Comparison of ENCODE assay signal across 31 cellular contexts in the genomic region with DNA sequence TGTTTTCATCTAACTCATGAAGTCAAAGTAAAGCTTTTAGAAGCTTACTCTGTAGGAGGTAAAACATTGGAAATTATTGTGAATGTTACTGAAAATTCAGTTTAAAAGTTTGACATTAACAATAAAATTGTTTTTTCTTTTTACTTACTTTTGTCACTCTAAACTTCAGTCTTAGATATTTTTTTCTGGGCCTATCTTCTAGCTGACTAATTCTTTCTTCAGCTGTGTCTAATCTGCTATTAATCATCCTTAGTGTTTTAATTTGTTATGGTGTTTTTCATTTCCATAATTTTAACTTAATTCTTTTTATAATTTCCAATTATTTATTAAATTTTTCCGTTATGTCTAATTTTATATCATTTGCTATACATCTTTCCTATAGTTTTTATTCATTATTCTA. TPM values are rescaled to one million over a fixed set of nuclear protein-coding genes. Genes with fewer than 3 reads are reported as not detected.
"Had no signal": no experiment of that assay in that cellular context is flagged by ENCODE, and none has a peak within 500 bp of the region (broad histone marks: within the 10 kb centered on the region; RNA-seq: fewer than 3 reads in every experiment).

No MANE protein-coding gene starts in this region.

- H3K4me3 Mint-ChIP-seq: naive thymus-derived CD8-positive, alpha-beta T cell; nephron; neural progenitor cell; stimulated activated naive B cell treated with anti-CD40 and anti-IgM and Interleukin-4, amounts not matched to agents 10 μg/mL and 1 μg/mL and 100 μg/mL, for 72 hours had no signal

- H3K4me1 Mint-ChIP-seq: nephron, neural progenitor cell had no signal

- H3K36me3 ChIP-seq: left lung, lower lobe of right lung, neural progenitor cell, neutrophil, right atrium auricular region, right lobe of liver, stomach, thyroid gland, transverse colon, upper lobe of left lung, vagina had no signal

- ATAC-seq: left colon; left lung; lower lobe of right lung; naive thymus-derived CD8-positive, alpha-beta T cell; right lobe of liver; stimulated activated naive B cell treated with anti-CD40 and anti-IgM and Interleukin-4, amounts not matched to agents 10 μg/mL and 1 μg/mL and 100 μg/mL, for 72 hours; stimulated activated naive CD8-positive, alpha-beta T cell treated with anti-CD3 and anti-CD28 coated beads, Interleukin-15, Interleukin-2, amounts not matched to agents 100 U/mL and 50 U/mL, for 24 hours had no signal

- H3K27me3 Mint-ChIP-seq: naive thymus-derived CD8-positive, alpha-beta T cell; stimulated activated naive B cell treated with anti-CD40 and anti-IgM and Interleukin-4, amounts not matched to agents 10 μg/mL and 1 μg/mL and 100 μg/mL, for 72 hours had no signal

- H3K9me3 ChIP-seq: neutrophil, right lobe of liver, testis, thyroid gland, vagina had no signal

- H3K4me1 ChIP-seq: neural progenitor cell, right atrium auricular region, right lobe of liver, stomach, testis, thyroid gland, upper lobe of left lung, vagina had no signal

- DNase-seq: islet precursor cell; kidney glomerular epithelial cell; left colon; left lung; lower lobe of right lung; mammary epithelial cell; mesenchymal stem cell; naive thymus-derived CD8-positive, alpha-beta T cell; occipital lobe; right lobe of liver; stimulated activated CD4-positive, alpha-beta T cell treated with anti-CD3 and anti-CD28 coated beads, Interleukin-12 subunit alpha, Interleukin-12 subunit beta, amount 100 ng/mL, for 4 hours; stimulated activated CD4-positive, alpha-beta T cell treated with anti-CD3 and anti-CD28 coated beads, Interleukin-15, amount 100 ng/mL, for 24 hours; stimulated activated CD4-positive, alpha-beta T cell treated with anti-CD3 and anti-CD28 coated beads, Interleukin-2, amount 100 ng/mL, for 24 hours; stimulated activated CD4-positive, alpha-beta T cell treated with anti-CD3 and anti-CD28 coated beads, Interleukin-4, amount 100 ng/mL, for 1 hour; stimulated activated naive B cell treated with anti-CD40 and anti-IgM and Interleukin-4, amounts not matched to agents 10 μg/mL and 1 μg/mL and 100 μg/mL, for 72 hours; stimulated activated naive CD8-positive, alpha-beta T cell treated with anti-CD3 and anti-CD28 coated beads, Interleukin-15, Interleukin-2, amounts not matched to agents 100 U/mL and 50 U/mL, for 24 hours; stomach; testis; thyroid gland; transverse colon; upper lobe of left lung had no signal

- H3K27ac Mint-ChIP-seq: nephron; neural progenitor cell; progenitor cell of endocrine pancreas; stimulated activated naive B cell treated with anti-CD40 and anti-IgM and Interleukin-4, amounts not matched to agents 10 μg/mL and 1 μg/mL and 100 μg/mL, for 72 hours had no signal

- H3K9ac ChIP-seq: neural progenitor cell had no signal

- H3K4me3 ChIP-seq: hepatocyte, left lung, lower lobe of right lung, neural progenitor cell, right atrium auricular region, right lobe of liver, stomach, testis, thyroid gland, transverse colon, upper lobe of left lung, vagina had no signal

- H3K27ac ChIP-seq: hepatocyte, left lung, lower lobe of right lung, neural progenitor cell, neutrophil, right atrium auricular region, right lobe of liver, stomach, testis, thyroid gland, transverse colon, upper lobe of left lung, vagina had no signal

- H3K36me3 Mint-ChIP-seq: neural progenitor cell had no signal

RNA-seq across cellular contexts. Expression of gene IL10RA, which starts 35.0 kb away (rescaled TPM):
- total RNA-seq: mammary epithelial cell, osteocyte had no signal

RNA-seq across cellular contexts. Expression of gene TMPRSS4, which starts 55.7 kb away (rescaled TPM):
- total RNA-seq: naive thymus-derived CD8-positive, alpha-beta T cell; occipital lobe; osteocyte; pulmonary artery endothelial cell; right atrium auricular region; skeletal muscle tissue had no signal
- polyA plus RNA-seq: naive thymus-derived CD8-positive, alpha-beta T cell had no signal
